1 cellular context compared by ENCODE assay signal in the genomic region with DNA sequence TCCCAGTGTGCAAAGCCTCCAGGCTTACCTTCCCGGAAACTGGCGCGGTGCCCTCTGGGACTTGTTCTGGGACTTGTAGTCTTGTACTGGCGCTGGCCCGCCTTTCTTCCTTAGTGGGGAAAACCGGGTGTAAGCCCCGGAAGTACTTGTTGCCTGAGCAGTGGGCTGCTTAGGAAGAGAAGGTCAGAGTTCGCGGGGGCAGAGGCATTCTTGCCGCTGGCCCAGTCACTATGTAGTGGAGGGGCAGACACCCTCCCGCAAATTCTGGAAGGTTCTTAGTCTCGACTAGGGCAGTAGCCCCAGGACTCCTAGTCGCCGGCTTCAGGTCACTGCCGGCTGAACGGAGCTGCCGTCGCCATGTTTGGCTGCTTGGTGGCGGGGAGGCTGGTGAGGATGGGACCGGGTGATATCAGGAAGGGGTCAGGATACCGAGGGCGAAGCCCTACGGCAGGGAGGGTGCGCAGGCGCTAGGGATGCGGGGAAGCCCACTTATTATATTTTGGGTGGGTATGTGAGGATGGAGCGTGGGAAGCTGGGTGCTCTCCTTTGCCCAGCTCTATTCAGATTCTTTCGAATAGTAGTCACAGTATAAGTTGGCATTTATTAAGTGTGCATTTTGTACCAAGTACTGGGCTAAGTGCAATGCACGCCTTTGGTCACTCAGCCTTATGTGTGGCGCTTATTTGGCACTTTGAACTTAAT.
TF ChIP-seq lines count a peak whose summit lies in the region.

Gene HIKESHI (plus strand): TSS at position 149 of the 702 bp plus-strand sequence. CDS start 209 bp downstream, at position 358.

TF ChIP-seq in HepG2, 621 proteins besides CTCF, POLR2A, EP300 and RAD21 (continued from another document and continues in another):
- TF ChIP-seq ZNF503 (CRISPR knock-in tag; IDR thresholded peaks at IDR 0.05) (peak; percentile 90), ZNF850 (CRISPR knock-in tag; conservative IDR thresholded peaks at IDR 0.05) (no peak), ASH2L (IDR thresholded peaks at IDR 0.05; ENCODE audit: insufficient read length, low read depth, low read length) (peak; percentile 98), SMAD1 (CRISPR knock-in tag; IDR thresholded peaks at IDR 0.05; ENCODE audit: borderline replicate concordance, low read depth) (0 out of 2 replicates have a peak, but pooled peaks have one; percentile 30), ZNF24 (IDR thresholded peaks at IDR 0.05) (no peak), ZNF891 (CRISPR knock-in tag; IDR thresholded peaks at IDR 0.05) (peak; percentile 86), KLF9 (CRISPR knock-in tag; IDR thresholded peaks at IDR 0.05; ENCODE audit: low read depth) (no peak), CC2D1A (CRISPR knock-in tag; IDR thresholded peaks at IDR 0.05) (no peak), ATF7 (IDR thresholded peaks at IDR 0.05) (no peak), ATF7 (CRISPR knock-in tag; IDR thresholded peaks at IDR 0.05) (no peak), FOSL2 (CRISPR knock-in tag; IDR thresholded peaks at IDR 0.05) (peak; percentile 44; the same call in 1 of the 2 replicates), PHF21A (CRISPR knock-in tag; IDR thresholded peaks at IDR 0.05) (peak; percentile 73; the same call in 1 of the 2 replicates), ZNF605 (CRISPR knock-in tag; IDR thresholded peaks at IDR 0.05) (peak; percentile 88), SIX4 (CRISPR knock-in tag; IDR thresholded peaks at IDR 0.05) (0 out of 2 replicates have a peak, but pooled peaks have one; percentile 12), NR2F1 (CRISPR knock-in tag; IDR thresholded peaks at IDR 0.05) (peak; percentile 41 to 89; a peak in 3 of 4 replicates), TCF12 (IDR thresholded peaks at IDR 0.05) (no peak), TCF12 (CRISPR knock-in tag; IDR thresholded peaks at IDR 0.05) (0 out of 2 replicates have a peak, but pooled peaks have one; percentile 56), GABPA (IDR thresholded peaks at IDR 0.05; ENCODE audit: low read depth, low read length) (peak; percentile 90), GABPA (CRISPR knock-in tag; IDR thresholded peaks at IDR 0.05; ENCODE audit: low read depth) (peak; percentile 100), ZNF598 (CRISPR knock-in tag; IDR thresholded peaks at IDR 0.05; ENCODE audit: borderline replicate concordance) (peak; percentile 95), ZNF333 (CRISPR knock-in tag; IDR thresholded peaks at IDR 0.05; ENCODE audit: borderline replicate concordance) (no peak), ZNF879 (CRISPR knock-in tag; IDR thresholded peaks at IDR 0.05) (no peak), HIVEP1 (CRISPR knock-in tag; IDR thresholded peaks at IDR 0.05) (peak; percentile 74; the same call in 1 of the 2 replicates), SIX1 (CRISPR knock-in tag; IDR thresholded peaks at IDR 0.05; ENCODE audit: borderline replicate concordance) (no peak), MIER3 (CRISPR knock-in tag; IDR thresholded peaks at IDR 0.05; ENCODE audit: borderline replicate concordance) (peak; percentile 81; the same call in 1 of the 2 replicates), ZNF569 (CRISPR knock-in tag; IDR thresholded peaks at IDR 0.05; ENCODE audit: borderline replicate concordance) (0 out of 2 replicates have a peak, but pooled peaks have one; percentile 68), SOX6 (IDR thresholded peaks at IDR 0.05) (no peak), SOX6 (CRISPR knock-in tag; IDR thresholded peaks at IDR 0.05) (peak; percentile 77), CBX5 (CRISPR knock-in tag; IDR thresholded peaks at IDR 0.05; ENCODE audit: borderline replicate concordance) (peak; percentile 71; the same call in 1 of the 2 replicates), ZFP37 (CRISPR knock-in tag; IDR thresholded peaks at IDR 0.05; ENCODE audit: borderline replicate concordance) (0 out of 2 replicates have a peak, but pooled peaks have one; percentile 12), KLF15 (CRISPR knock-in tag; IDR thresholded peaks at IDR 0.05; ENCODE audit: borderline replicate concordance) (peak; percentile 76; the same call in 1 of the 2 replicates), ZNF777 (CRISPR knock-in tag; IDR thresholded peaks at IDR 0.05) (no peak), ETV5 (CRISPR knock-in tag; IDR thresholded peaks at IDR 0.05; ENCODE audit: borderline replicate concordance) (peak; percentile 79), RFX5 (IDR thresholded peaks at IDR 0.05; ENCODE audit: low read depth, low read length) (no peak), ZNF772 (CRISPR knock-in tag; IDR thresholded peaks at IDR 0.05) (no peak; the same call in 1 of the 2 replicates), ZNF576 (CRISPR knock-in tag; IDR thresholded peaks at IDR 0.05) (no peak), YY1 (IDR thresholded peaks at IDR 0.05; ENCODE audit: insufficient read depth, insufficient replicate concordance, low read depth, low read length) (peak; percentile 88), FOXC1 (CRISPR knock-in tag; IDR thresholded peaks at IDR 0.05; ENCODE audit: borderline replicate concordance) (peak; percentile 91), IKZF4 (CRISPR knock-in tag; IDR thresholded peaks at IDR 0.05; ENCODE audit: borderline replicate concordance, low read depth, not compliant biosample characterization) (no peak), IKZF1 (IDR thresholded peaks at IDR 0.05) (no peak), HNRNPLL (IDR thresholded peaks at IDR 0.05; ENCODE audit: low read depth, low read length, poor library complexity, severe bottlenecking) (peak; percentile 52), GATAD2A (CRISPR knock-in tag; IDR thresholded peaks at IDR 0.05) (peak; percentile 59; the same call in 1 of the 2 replicates)
- TF ChIP-seq, protein P1, sequence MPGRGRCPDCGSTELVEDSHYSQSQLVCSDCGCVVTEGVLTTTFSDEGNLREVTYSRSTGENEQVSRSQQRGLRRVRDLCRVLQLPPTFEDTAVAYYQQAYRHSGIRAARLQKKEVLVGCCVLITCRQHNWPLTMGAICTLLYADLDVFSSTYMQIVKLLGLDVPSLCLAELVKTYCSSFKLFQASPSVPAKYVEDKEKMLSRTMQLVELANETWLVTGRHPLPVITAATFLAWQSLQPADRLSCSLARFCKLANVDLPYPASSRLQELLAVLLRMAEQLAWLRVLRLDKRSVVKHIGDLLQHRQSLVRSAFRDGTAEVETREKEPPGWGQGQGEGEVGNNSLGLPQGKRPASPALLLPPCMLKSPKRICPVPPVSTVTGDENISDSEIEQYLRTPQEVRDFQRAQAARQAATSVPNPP (CRISPR knock-in tag; IDR thresholded peaks at IDR 0.05), result no peak
- TF ChIP-seq, protein P2, sequence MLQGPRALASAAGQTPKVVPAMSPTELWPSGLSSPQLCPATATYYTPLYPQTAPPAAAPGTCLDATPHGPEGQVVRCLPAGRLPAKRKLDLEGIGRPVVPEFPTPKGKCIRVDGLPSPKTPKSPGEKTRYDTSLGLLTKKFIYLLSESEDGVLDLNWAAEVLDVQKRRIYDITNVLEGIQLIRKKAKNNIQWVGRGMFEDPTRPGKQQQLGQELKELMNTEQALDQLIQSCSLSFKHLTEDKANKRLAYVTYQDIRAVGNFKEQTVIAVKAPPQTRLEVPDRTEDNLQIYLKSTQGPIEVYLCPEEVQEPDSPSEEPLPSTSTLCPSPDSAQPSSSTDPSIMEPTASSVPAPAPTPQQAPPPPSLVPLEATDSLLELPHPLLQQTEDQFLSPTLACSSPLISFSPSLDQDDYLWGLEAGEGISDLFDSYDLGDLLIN (CRISPR knock-in tag; IDR thresholded peaks at IDR 0.05; ENCODE audit: borderline replicate concordance), result peak; percentile 70; the same call in 1 of the 2 replicates
- TF ChIP-seq, protein P3, sequence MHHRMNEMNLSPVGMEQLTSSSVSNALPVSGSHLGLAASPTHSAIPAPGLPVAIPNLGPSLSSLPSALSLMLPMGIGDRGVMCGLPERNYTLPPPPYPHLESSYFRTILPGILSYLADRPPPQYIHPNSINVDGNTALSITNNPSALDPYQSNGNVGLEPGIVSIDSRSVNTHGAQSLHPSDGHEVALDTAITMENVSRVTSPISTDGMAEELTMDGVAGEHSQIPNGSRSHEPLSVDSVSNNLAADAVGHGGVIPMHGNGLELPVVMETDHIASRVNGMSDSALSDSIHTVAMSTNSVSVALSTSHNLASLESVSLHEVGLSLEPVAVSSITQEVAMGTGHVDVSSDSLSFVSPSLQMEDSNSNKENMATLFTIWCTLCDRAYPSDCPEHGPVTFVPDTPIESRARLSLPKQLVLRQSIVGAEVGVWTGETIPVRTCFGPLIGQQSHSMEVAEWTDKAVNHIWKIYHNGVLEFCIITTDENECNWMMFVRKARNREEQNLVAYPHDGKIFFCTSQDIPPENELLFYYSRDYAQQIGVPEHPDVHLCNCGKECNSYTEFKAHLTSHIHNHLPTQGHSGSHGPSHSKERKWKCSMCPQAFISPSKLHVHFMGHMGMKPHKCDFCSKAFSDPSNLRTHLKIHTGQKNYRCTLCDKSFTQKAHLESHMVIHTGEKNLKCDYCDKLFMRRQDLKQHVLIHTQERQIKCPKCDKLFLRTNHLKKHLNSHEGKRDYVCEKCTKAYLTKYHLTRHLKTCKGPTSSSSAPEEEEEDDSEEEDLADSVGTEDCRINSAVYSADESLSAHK (CRISPR knock-in tag; IDR thresholded peaks at IDR 0.05; ENCODE audit: borderline replicate concordance), result no peak
- TF ChIP-seq, protein P4, sequence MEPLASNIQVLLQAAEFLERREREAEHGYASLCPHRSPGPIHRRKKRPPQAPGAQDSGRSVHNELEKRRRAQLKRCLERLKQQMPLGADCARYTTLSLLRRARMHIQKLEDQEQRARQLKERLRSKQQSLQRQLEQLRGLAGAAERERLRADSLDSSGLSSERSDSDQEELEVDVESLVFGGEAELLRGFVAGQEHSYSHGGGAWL (CRISPR knock-in tag; IDR thresholded peaks at IDR 0.05), result peak; percentile 55; the same call in 1 of the 2 replicates
- TF ChIP-seq, protein P5, sequence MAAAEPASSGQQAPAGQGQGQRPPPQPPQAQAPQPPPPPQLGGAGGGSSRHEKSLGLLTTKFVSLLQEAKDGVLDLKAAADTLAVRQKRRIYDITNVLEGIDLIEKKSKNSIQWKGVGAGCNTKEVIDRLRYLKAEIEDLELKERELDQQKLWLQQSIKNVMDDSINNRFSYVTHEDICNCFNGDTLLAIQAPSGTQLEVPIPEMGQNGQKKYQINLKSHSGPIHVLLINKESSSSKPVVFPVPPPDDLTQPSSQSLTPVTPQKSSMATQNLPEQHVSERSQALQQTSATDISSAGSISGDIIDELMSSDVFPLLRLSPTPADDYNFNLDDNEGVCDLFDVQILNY (CRISPR knock-in tag; conservative IDR thresholded peaks at IDR 0.05), result no peak
- TF ChIP-seq, protein P6, sequence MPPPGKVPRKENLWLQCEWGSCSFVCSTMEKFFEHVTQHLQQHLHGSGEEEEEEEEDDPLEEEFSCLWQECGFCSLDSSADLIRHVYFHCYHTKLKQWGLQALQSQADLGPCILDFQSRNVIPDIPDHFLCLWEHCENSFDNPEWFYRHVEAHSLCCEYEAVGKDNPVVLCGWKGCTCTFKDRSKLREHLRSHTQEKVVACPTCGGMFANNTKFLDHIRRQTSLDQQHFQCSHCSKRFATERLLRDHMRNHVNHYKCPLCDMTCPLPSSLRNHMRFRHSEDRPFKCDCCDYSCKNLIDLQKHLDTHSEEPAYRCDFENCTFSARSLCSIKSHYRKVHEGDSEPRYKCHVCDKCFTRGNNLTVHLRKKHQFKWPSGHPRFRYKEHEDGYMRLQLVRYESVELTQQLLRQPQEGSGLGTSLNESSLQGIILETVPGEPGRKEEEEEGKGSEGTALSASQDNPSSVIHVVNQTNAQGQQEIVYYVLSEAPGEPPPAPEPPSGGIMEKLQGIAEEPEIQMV (CRISPR knock-in tag; IDR thresholded peaks at IDR 0.05; ENCODE audit: low read depth), result 0 out of 2 replicates have a peak, but pooled peaks have one; percentile 35
- TF ChIP-seq, protein P7, sequence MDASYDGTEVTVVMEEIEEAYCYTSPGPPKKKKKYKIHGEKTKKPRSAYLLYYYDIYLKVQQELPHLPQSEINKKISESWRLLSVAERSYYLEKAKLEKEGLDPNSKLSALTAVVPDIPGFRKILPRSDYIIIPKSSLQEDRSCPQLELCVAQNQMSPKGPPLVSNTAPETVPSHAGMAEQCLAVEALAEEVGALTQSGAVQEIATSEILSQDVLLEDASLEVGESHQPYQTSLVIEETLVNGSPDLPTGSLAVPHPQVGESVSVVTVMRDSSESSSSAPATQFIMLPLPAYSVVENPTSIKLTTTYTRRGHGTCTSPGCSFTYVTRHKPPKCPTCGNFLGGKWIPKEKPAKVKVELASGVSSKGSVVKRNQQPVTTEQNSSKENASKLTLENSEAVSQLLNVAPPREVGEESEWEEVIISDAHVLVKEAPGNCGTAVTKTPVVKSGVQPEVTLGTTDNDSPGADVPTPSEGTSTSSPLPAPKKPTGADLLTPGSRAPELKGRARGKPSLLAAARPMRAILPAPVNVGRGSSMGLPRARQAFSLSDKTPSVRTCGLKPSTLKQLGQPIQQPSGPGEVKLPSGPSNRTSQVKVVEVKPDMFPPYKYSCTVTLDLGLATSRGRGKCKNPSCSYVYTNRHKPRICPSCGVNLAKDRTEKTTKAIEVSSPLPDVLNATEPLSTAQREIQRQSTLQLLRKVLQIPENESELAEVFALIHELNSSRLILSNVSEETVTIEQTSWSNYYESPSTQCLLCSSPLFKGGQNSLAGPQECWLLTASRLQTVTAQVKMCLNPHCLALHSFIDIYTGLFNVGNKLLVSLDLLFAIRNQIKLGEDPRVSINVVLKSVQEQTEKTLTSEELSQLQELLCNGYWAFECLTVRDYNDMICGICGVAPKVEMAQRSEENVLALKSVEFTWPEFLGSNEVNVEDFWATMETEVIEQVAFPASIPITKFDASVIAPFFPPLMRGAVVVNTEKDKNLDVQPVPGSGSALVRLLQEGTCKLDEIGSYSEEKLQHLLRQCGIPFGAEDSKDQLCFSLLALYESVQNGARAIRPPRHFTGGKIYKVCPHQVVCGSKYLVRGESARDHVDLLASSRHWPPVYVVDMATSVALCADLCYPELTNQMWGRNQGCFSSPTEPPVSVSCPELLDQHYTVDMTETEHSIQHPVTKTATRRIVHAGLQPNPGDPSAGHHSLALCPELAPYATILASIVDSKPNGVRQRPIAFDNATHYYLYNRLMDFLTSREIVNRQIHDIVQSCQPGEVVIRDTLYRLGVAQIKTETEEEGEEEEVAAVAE (CRISPR knock-in tag; IDR thresholded peaks at IDR 0.05; ENCODE audit: borderline replicate concordance), result peak; percentile 92
